In the genomic region with DNA sequence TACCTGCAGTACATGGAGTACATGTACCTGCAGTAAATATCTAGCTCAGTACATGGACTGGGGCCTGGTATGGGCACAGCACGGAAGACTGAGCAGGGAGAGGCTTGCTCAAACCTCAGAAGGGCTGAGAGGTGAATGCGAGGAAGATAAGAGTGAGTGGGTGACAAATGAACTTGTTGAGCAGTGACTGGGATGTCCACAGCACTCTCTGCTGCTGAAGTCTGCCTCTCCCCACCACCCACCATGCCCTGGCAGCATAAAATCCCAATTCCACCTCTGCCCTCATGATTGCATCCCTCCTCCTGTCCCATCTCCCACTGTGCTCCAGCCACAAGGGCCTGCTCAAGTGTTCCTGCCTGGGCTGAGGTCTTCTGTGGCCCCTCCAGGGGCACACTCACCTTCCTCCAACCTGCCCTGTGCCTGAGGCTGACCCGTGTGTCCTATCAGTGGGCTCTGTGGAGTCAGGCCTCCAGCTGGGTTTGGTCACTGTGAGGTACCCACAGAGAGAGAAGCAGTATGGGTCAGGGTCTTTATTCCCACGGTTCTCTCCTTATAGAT, we compare ENCODE assay signal across 29 cellular contexts.
"Had no signal": no experiment of that assay in that cellular context is flagged by ENCODE, and none has a peak within 500 bp of the region (broad histone marks: within the 10 kb centered on the region; RNA-seq: fewer than 3 reads in every experiment).

No MANE protein-coding gene starts in this region.

- H3K4me3 ChIP-seq: adrenal gland, body of pancreas, esophagus muscularis mucosa, gastrocnemius medialis had no signal

- FAIRE-seq: colon had no signal

- H3K36me3 ChIP-seq: adrenal gland, esophagus muscularis mucosa, gastrocnemius medialis had no signal

- H3K27me3 ChIP-seq: adrenal gland, body of pancreas, gastrocnemius medialis had no signal

- H3K9me3 ChIP-seq: adrenal gland, body of pancreas, esophagus muscularis mucosa, gastrocnemius medialis had no signal

- H3K4me1 ChIP-seq: body of pancreas, foreskin keratinocyte, gastrocnemius medialis had no signal

- H3K27ac ChIP-seq: adrenal gland, body of pancreas, esophagus muscularis mucosa, foreskin keratinocyte, gastrocnemius medialis had no signal

- DNase-seq: activated CD4-positive, alpha-beta memory T cell treated with anti-CD3 and anti-CD28 coated beads for 36 hours; activated CD4-positive, alpha-beta T cell treated with anti-CD3 and anti-CD28 coated beads for 36 hours; activated CD4-positive, alpha-beta T cell treated with anti-CD3 and anti-CD28 coated beads, Interleukin-2, amount 10 ng/mL, durations not matched to agents 24 days and 14 days; activated CD4-positive, CD25-positive, alpha-beta regulatory T cell; activated CD4-positive, CD25-positive, alpha-beta regulatory T cell treated with anti-CD3 and anti-CD28 coated beads, Interleukin-2, amount 50 U/mL, for 72 hours; activated CD8-positive, alpha-beta memory T cell treated with anti-CD3 and anti-CD28 coated beads, Interleukin-2, amount 10 ng/mL, durations not matched to agents 7 days and 5 days; activated CD8-positive, alpha-beta memory T cell treated with anti-CD3 and anti-CD28 coated beads, Interleukin-2, amount 50 U/mL, for 4 hours; activated CD8-positive, alpha-beta T cell treated with anti-CD3 and anti-CD28 coated beads, Interleukin-2, amount 10 ng/mL, durations not matched to agents 7 days and 5 days; activated effector memory CD4-positive, alpha-beta T cell treated with anti-CD3 and anti-CD28 coated beads, Interleukin-2, amount 50 U/mL, for 16 hours; activated naive CD4-positive, alpha-beta T cell treated with anti-CD3 and anti-CD28 coated beads for 36 hours; activated naive CD8-positive, alpha-beta T cell treated with anti-CD3 and anti-CD28 coated beads for 36 hours; activated naive CD8-positive, alpha-beta T cell treated with anti-CD3 and anti-CD28 coated beads, Interleukin-2, amount 50 U/mL, for 24 hours; activated T-cell treated with anti-CD3 and anti-CD28 coated beads, Interleukin-2, amount 50 U/mL, for 1 hour; activated T-cell treated with anti-CD3 and anti-CD28 coated beads, Interleukin-2, amount 50 U/mL, for 48 hours; adrenal gland; amygdala; aorta; body of pancreas; caudate nucleus; cortex of kidney; dermis blood vessel endothelial cell; effector CD4-positive, alpha-beta T cell; effector memory CD8-positive, alpha-beta T cell; erythroblast; foreskin keratinocyte; gastrocnemius medialis; T-helper 2 cell had no signal
